21 cellular contexts compared by ENCODE assay signal in genomic region chr14:68240388-68240787, GRCh38.
A peak's percentile ranks its signal among the peaks of the same experiment; 100 is the strongest.
DNase-seq lines count a peak whose midpoint lies in the region; ATAC-seq and TF ChIP-seq lines count a peak whose summit lies in the region.
"Had no signal": no experiment of that assay in that cellular context is flagged by ENCODE, and none has a peak within 500 bp of the region (broad histone marks: within the 10 kb centered on the region; RNA-seq: fewer than 3 reads in every experiment).

No MANE protein-coding gene starts in this region.

- DNase-seq in lower lobe of right lung (no peak), prostate gland (ENCODE audit: low spot score) (no peak), transverse colon (no peak), RKO (ENCODE audit: low spot score) (no peak), T-helper 17 cell (no peak)
- DNase-seq: activated CD4-positive, alpha-beta T cell treated with anti-CD3 and anti-CD28 coated beads for 4 hours; brain microvascular endothelial cell; DND-41; GOT3; mesendoderm; MM.1S; NCI-H1436 treated with DMSO at 0.1 percent for 48 hours; NCI-H2171; NCI-H524 treated with DMSO at 0.1 percent for 48 hours; Right ventricle myocardium superior had no signal

- H3K27me3 ChIP-seq in duodenal mucosa (ENCODE audit: control insufficient read depth in 1 of 2, insufficient read depth in 2 of 2, low read length in 2 of 2) (no peaks in the 10 kb centered on the region), lower lobe of right lung (ENCODE audit: low read depth) (no peaks in the 10 kb centered on the region), prostate gland (replicated peaks; ENCODE audit: insufficient read depth) (no peaks in the 10 kb centered on the region), transverse colon (no peaks in the 10 kb centered on the region)
- H3K27me3 ChIP-seq: brain microvascular endothelial cell had no signal

- H3K27ac ChIP-seq in duodenal mucosa (ENCODE audit: low read depth, low read length) (peak overlapping the region; percentile 63), lower lobe of right lung (peak overlapping the region; percentile 57), prostate gland (peak overlapping the region; percentile 3 to 11), transverse colon (peak overlapping the region; percentile 84 to 87 (median 86))
- H3K27ac ChIP-seq: brain microvascular endothelial cell had no signal

- H3K27me3 Mint-ChIP-seq in T-helper 17 cell, result no peaks in the 10 kb centered on the region
- H3K27me3 Mint-ChIP-seq: B cell had no signal

- H3K9ac ChIP-seq in duodenal mucosa (ENCODE audit: low read depth in 1 of 2, low read length in 2 of 2), result peak overlapping the region in 1 of 2 donors; percentile 20

- in situ Hi-C loops in transverse colon (cut with MboI; ENCODE audit: low pct_ligation_motif_present in 1 of 4, low pct_unique_long_range_greater_than_20kb in 1 of 4, low sequenced_read_pairs in 3 of 4), result loop anchor here (10.0 to 25.0 kb wide), 8 partner anchors 96 to 584 kb away; no protein-coding TSS in a partner anchor

- H3K9me3 ChIP-seq in duodenal mucosa (ENCODE audit: control insufficient read depth in 1 of 2, low read length in 2 of 2), result no peaks in the 10 kb centered on the region
- H3K9me3 ChIP-seq in lower lobe of right lung, result no peaks in the 10 kb centered on the region
- no peaks in the 10 kb centered on the region for H3K9me3 ChIP-seq in prostate gland
- H3K9me3 ChIP-seq in transverse colon, result no peaks in the 10 kb centered on the region
- H3K9me3 ChIP-seq in T-helper 17 cell (ENCODE audit: control insufficient read depth, low read length, poor library complexity, severe bottlenecking), result no peaks in the 10 kb centered on the region
- H3K9me3 ChIP-seq: thoracic aorta had no signal

- no peak for TF ChIP-seq CTCF in lower lobe of right lung (IDR thresholded peaks at IDR 0.05)
- no peak for TF ChIP-seq CTCF in prostate gland (IDR thresholded peaks at IDR 0.05)
- TF ChIP-seq CTCF in transverse colon (IDR thresholded peaks at IDR 0.05), result no peak

- TF ChIP-seq EP300 in transverse colon (IDR thresholded peaks at IDR 0.05; ENCODE audit: low read depth), result no peak

- H3K4me1 ChIP-seq in duodenal mucosa (ENCODE audit: control insufficient read depth in 1 of 2, insufficient read depth in 2 of 2, low read length in 2 of 2), result peaks cover 59 to 75% of the 10 kb centered on the region in 2 donors
- peaks cover 32% of the 10 kb centered on the region for H3K4me1 ChIP-seq in lower lobe of right lung
- no peaks in the 10 kb centered on the region for H3K4me1 ChIP-seq in prostate gland (replicated peaks)
- peaks cover 60 to 94% (median 76%) of the 10 kb centered on the region in 4 donors for H3K4me1 ChIP-seq in transverse colon

- ATAC-seq in lower lobe of right lung, result no peak
- no peak for ATAC-seq in HG03520 (IDR thresholded peaks at IDR 0.05; ENCODE audit: unreplicated experiment)
- no peak for ATAC-seq in T-helper 17 cell

- H3K36me3 Mint-ChIP-seq in T-helper 17 cell (ENCODE audit: low read depth), result peaks cover 6% of the 10 kb centered on the region

- no peaks in the 10 kb centered on the region for H3K36me3 ChIP-seq in duodenal mucosa (ENCODE audit: control insufficient read depth in 1 of 2, insufficient read depth in 2 of 2, low read length in 2 of 2)
- H3K36me3 ChIP-seq in lower lobe of right lung, result no peaks in the 10 kb centered on the region
- no peaks in the 10 kb centered on the region for H3K36me3 ChIP-seq in prostate gland
- H3K36me3 ChIP-seq in transverse colon, result no peaks in the 10 kb centered on the region
- H3K36me3 ChIP-seq: brain microvascular endothelial cell, thoracic aorta had no signal

- 57% methylated on average over 4 of the region's 4 CpGs for WGBS in prostate gland
- 37 to 38% methylated on average over 4 of the region's 4 CpGs for WGBS in transverse colon (ENCODE audit: low coverage in 1 of 2), 2 donors

- H3K4me1 Mint-ChIP-seq in T-helper 17 cell, result peaks cover 6% of the 10 kb centered on the region

- H3K27ac Mint-ChIP-seq in T-helper 17 cell, result no peak overlapping the region
- H3K27ac Mint-ChIP-seq: activated T-helper 2 cell treated with anti-CD3 and anti-CD28 coated beads, Interferon-gamma antibody, Interleukin-2, Interleukin-4, amounts not matched to agents 10 μg/mL and 5 μg/mL and 100 μg/mL, durations not matched to agents 14 hours and 24 hours and 36 hours; B cell had no signal

- no peak for TF ChIP-seq POLR2A in prostate gland (IDR thresholded peaks at IDR 0.05)
- no peak for TF ChIP-seq POLR2A in transverse colon (IDR thresholded peaks at IDR 0.05)

- no peak overlapping the region for H3K4me3 Mint-ChIP-seq in T-helper 17 cell
- H3K4me3 Mint-ChIP-seq: B cell had no signal

- intact Hi-C loops in lower lobe of right lung (cut with DNase I) (loop anchor here (10.0 kb wide), 2 partner anchors 296 to 554 kb away; partner anchors contain the start of gene ZFP36L1), prostate gland (cut with DNase I) (loop anchor here (10.0 kb wide), 3 partner anchors 96 to 414 kb away; no protein-coding TSS in a partner anchor), transverse colon (cut with DNase I; ENCODE audit: low total_unique reads) (loop anchor here (10.0 kb wide), 4 partner anchors 96 to 424 kb away; no protein-coding TSS in a partner anchor)

- H3K4me3 ChIP-seq in duodenal mucosa (ENCODE audit: low read depth in 1 of 2, low read length in 2 of 2), result peak overlapping the region in 1 of 2 donors; percentile 26
- H3K4me3 ChIP-seq in lower lobe of right lung, result no peak overlapping the region
- no peak overlapping the region for H3K4me3 ChIP-seq in prostate gland
- H3K4me3 ChIP-seq in transverse colon, result no peak overlapping the region
- H3K4me3 ChIP-seq: coronary artery, thoracic aorta had no signal

Comparison
In these comparisons a context has a peak if more than half of its experiments do, and no peak if none do; other contexts are left out.
1. H3K27ac ChIP-seq: peak in every context shown above with its lines; median percentile 86 in transverse colon; 63 in duodenal mucosa; 57 in lower lobe of right lung; 7 in prostate gland.